Comparison of ENCODE assay signal across 14 cellular contexts in genomic region chr2:96276787-96277499, GRCh38. TPM values are rescaled to one million over a fixed set of nuclear protein-coding genes. Genes with fewer than 3 reads are reported as not detected.
A peak's percentile ranks its signal among the peaks of the same experiment; 100 is the strongest.
DNase-seq lines count a peak whose midpoint lies in the region; ATAC-seq lines count a peak whose summit lies in the region.
"Had no signal": no experiment of that assay in that cellular context is flagged by ENCODE, and none has a peak within 500 bp of the region (broad histone marks: within the 10 kb centered on the region; RNA-seq: fewer than 3 reads in every experiment).

No MANE protein-coding gene starts in this region.

- H3K4me1 Mint-ChIP-seq in activated T-cell treated with anti-CD3 and anti-CD28 coated beads, Interleukin-2, amount 50 U/mL, for 24 hours (ENCODE audit: low read depth) = peaks cover 6% of the 10 kb centered on the region
- H3K4me1 Mint-ChIP-seq in central memory CD8-positive, alpha-beta T cell = no peaks in the 10 kb centered on the region
- no peaks in the 10 kb centered on the region for H3K4me1 Mint-ChIP-seq in stimulated activated effector memory CD8-positive, alpha-beta T cell treated with anti-CD3 and anti-CD28 coated beads, Interleukin-12 subunit alpha, Interleukin-12 subunit beta, amount 100 ng/mL, for 72 hours

- WGBS in trophoblast cell (ENCODE audit: extremely low coverage, insufficient coverage, insufficient read length) = no CpG with 5 or more reads among the region's 21 CpGs

- peaks cover 58 to 66% of the 10 kb centered on the region in 2 experiments for H3K36me3 ChIP-seq in trophoblast cell (ENCODE audit: control insufficient read depth in 1 of 2, insufficient read depth in 2 of 2, low read length in 2 of 2)

- no peaks in the 10 kb centered on the region for H3K27me3 ChIP-seq in trophoblast cell (ENCODE audit: insufficient read depth, low read length)
- H3K27me3 ChIP-seq: BLaER1 treated with 17β-estradiol and CSF1 and Interleukin-3, amounts not matched to agents 10 nM and 100 nM had no signal

- no peak overlapping the region for H2AK5ac ChIP-seq in trophoblast cell (ENCODE audit: low read length)

- ATAC-seq in central memory CD8-positive, alpha-beta T cell (replicated peaks; ENCODE audit: extremely low read depth, poor library complexity, severe bottlenecking) = no peak
- no peak for ATAC-seq in stimulated activated effector memory CD8-positive, alpha-beta T cell treated with anti-CD3 and anti-CD28 coated beads, Interleukin-12 subunit alpha, Interleukin-12 subunit beta, amount 100 ng/mL, for 72 hours
- no peak for ATAC-seq in HG03354 (IDR thresholded peaks at IDR 0.05; ENCODE audit: poor library complexity, severe bottlenecking, unreplicated experiment)
- ATAC-seq: K562 had no signal

- H2BK5ac ChIP-seq in trophoblast cell (ENCODE audit: low read depth, low read length, poor library complexity) = no peak overlapping the region

- H3K36me3 Mint-ChIP-seq in activated T-cell treated with anti-CD3 and anti-CD28 coated beads, Interleukin-2, amount 50 U/mL, for 24 hours (ENCODE audit: low read depth) = peaks cover 93% of the 10 kb centered on the region
- peaks cover 87% of the 10 kb centered on the region for H3K36me3 Mint-ChIP-seq in central memory CD8-positive, alpha-beta T cell (ENCODE audit: insufficient read depth)
- peaks cover 100% of the 10 kb centered on the region for H3K36me3 Mint-ChIP-seq in stimulated activated effector memory CD8-positive, alpha-beta T cell treated with anti-CD3 and anti-CD28 coated beads, Interleukin-12 subunit alpha, Interleukin-12 subunit beta, amount 100 ng/mL, for 72 hours

- H2BK12ac ChIP-seq in trophoblast cell (ENCODE audit: low read length) = no peak overlapping the region

- H3K4me3 ChIP-seq in trophoblast cell (ENCODE audit: low read depth, low read length) = no peak overlapping the region
- H3K4me3 ChIP-seq: BLaER1 treated with 17β-estradiol and CSF1 and Interleukin-3, amounts not matched to agents 10 nM and 100 nM; HAP-1; K562 had no signal

- no peak overlapping the region for H3K4me2 ChIP-seq in trophoblast cell (ENCODE audit: low read length)
- H3K4me2 ChIP-seq: BLaER1 treated with 17β-estradiol and CSF1 and Interleukin-3, amounts not matched to agents 10 nM and 100 nM had no signal

- no peak overlapping the region for H3K27ac ChIP-seq in trophoblast cell (ENCODE audit: low read depth, low read length)
- H3K27ac ChIP-seq: BLaER1 treated with 17β-estradiol and CSF1 and Interleukin-3, amounts not matched to agents 10 nM and 100 nM; HL-60 had no signal

- peak overlapping the region; percentile 8 for H3K27ac Mint-ChIP-seq in activated T-cell treated with anti-CD3 and anti-CD28 coated beads, Interleukin-2, amount 50 U/mL, for 24 hours
- peak overlapping the region; percentile 46 for H3K27ac Mint-ChIP-seq in central memory CD8-positive, alpha-beta T cell (ENCODE audit: low read depth)
- H3K27ac Mint-ChIP-seq in stimulated activated effector memory CD8-positive, alpha-beta T cell treated with anti-CD3 and anti-CD28 coated beads, Interleukin-12 subunit alpha, Interleukin-12 subunit beta, amount 100 ng/mL, for 72 hours = peak overlapping the region; percentile 26
- H3K27ac Mint-ChIP-seq: HFFc6 had no signal

- no peak overlapping the region for H3K18ac ChIP-seq in trophoblast cell (ENCODE audit: low read length)

- H3K79me1 ChIP-seq in trophoblast cell (ENCODE audit: low read length) = no peaks in the 10 kb centered on the region

- no peak overlapping the region for H2AFZ ChIP-seq in trophoblast cell (ENCODE audit: insufficient read depth, low read length, poor library complexity)

- no peak for DNase-seq in activated T-cell treated with anti-CD3 and anti-CD28 coated beads, Interleukin-2, amount 50 U/mL, for 24 hours
- no peak for DNase-seq in activated T-cell treated with anti-CD3 and anti-CD28 coated beads, Interleukin-2, amount 50 U/mL, for 48 hours
- no peak for DNase-seq in central memory CD8-positive, alpha-beta T cell (ENCODE audit: low spot score in 2 of 2)
- DNase-seq in stimulated activated effector memory CD8-positive, alpha-beta T cell treated with anti-CD3 and anti-CD28 coated beads, Interleukin-12 subunit alpha, Interleukin-12 subunit beta, amount 100 ng/mL, for 72 hours (ENCODE audit: low spot score in 2 of 2) = no peak
- DNase-seq in trophoblast cell (no peak), kidney tubule cell (ENCODE audit: low spot score) (no peak)
- DNase-seq: 8988T; CD4-positive, CD25-positive, alpha-beta regulatory T cell; HFFc6 had no signal

- H2BK120ac ChIP-seq in trophoblast cell (ENCODE audit: insufficient read depth, low read length, poor library complexity) = no peak overlapping the region

- H4K91ac ChIP-seq in trophoblast cell (ENCODE audit: low read depth, low read length) = no peak overlapping the region

- H3K9me3 Mint-ChIP-seq in activated T-cell treated with anti-CD3 and anti-CD28 coated beads, Interleukin-2, amount 50 U/mL, for 24 hours = no peaks in the 10 kb centered on the region
- no peaks in the 10 kb centered on the region for H3K9me3 Mint-ChIP-seq in central memory CD8-positive, alpha-beta T cell
- no peaks in the 10 kb centered on the region for H3K9me3 Mint-ChIP-seq in stimulated activated effector memory CD8-positive, alpha-beta T cell treated with anti-CD3 and anti-CD28 coated beads, Interleukin-12 subunit alpha, Interleukin-12 subunit beta, amount 100 ng/mL, for 72 hours
- H3K9me3 Mint-ChIP-seq: CD4-positive, CD25-positive, alpha-beta regulatory T cell; HFFc6 had no signal

- H3K4me1 ChIP-seq in trophoblast cell (ENCODE audit: control insufficient read depth in 1 of 2, insufficient read depth in 2 of 2, low read length in 2 of 2) = no peaks in the 10 kb centered on the region
- H3K4me1 ChIP-seq: BLaER1 treated with 17β-estradiol and CSF1 and Interleukin-3, amounts not matched to agents 10 nM and 100 nM; HAP-1 had no signal

- peaks cover 2% of the 10 kb centered on the region for H3K9me3 ChIP-seq in trophoblast cell (ENCODE audit: insufficient read depth, low read depth, low read length)
- H3K9me3 ChIP-seq: BLaER1 treated with 17β-estradiol and CSF1 and Interleukin-3, amounts not matched to agents 10 nM and 100 nM; HAP-1 had no signal

- H3K27me3 Mint-ChIP-seq in activated T-cell treated with anti-CD3 and anti-CD28 coated beads, Interleukin-2, amount 50 U/mL, for 24 hours = no peaks in the 10 kb centered on the region
- no peaks in the 10 kb centered on the region for H3K27me3 Mint-ChIP-seq in central memory CD8-positive, alpha-beta T cell
- H3K27me3 Mint-ChIP-seq: CD4-positive, CD25-positive, alpha-beta regulatory T cell had no signal

- H3K14ac ChIP-seq in trophoblast cell (ENCODE audit: low read length) = no peak overlapping the region

- H3K23ac ChIP-seq in trophoblast cell (ENCODE audit: low read length) = no peak overlapping the region

- H4K12ac ChIP-seq in trophoblast cell (ENCODE audit: low read depth, low read length) = no peak overlapping the region

- no peak overlapping the region for H3K9ac ChIP-seq in trophoblast cell (ENCODE audit: low read length)

- no peaks in the 10 kb centered on the region for H3K79me2 ChIP-seq in trophoblast cell (ENCODE audit: control insufficient read depth, insufficient read depth, low read length, poor library complexity)

- H3K4ac ChIP-seq in trophoblast cell (ENCODE audit: low read depth, low read length) = no peak overlapping the region

- no peak overlapping the region for H3K4me3 Mint-ChIP-seq in activated T-cell treated with anti-CD3 and anti-CD28 coated beads, Interleukin-2, amount 50 U/mL, for 24 hours
- H3K4me3 Mint-ChIP-seq in central memory CD8-positive, alpha-beta T cell = no peak overlapping the region
- H3K4me3 Mint-ChIP-seq in stimulated activated effector memory CD8-positive, alpha-beta T cell treated with anti-CD3 and anti-CD28 coated beads, Interleukin-12 subunit alpha, Interleukin-12 subunit beta, amount 100 ng/mL, for 72 hours = no peak overlapping the region
- H3K4me3 Mint-ChIP-seq: HFFc6 had no signal

- no peak overlapping the region for H4K8ac ChIP-seq in trophoblast cell (ENCODE audit: low read depth, low read length)

RNA-seq across cellular contexts. Expression of gene CIAO1, which starts 10.9 kb away (rescaled TPM):
- 43.1 and 43.2 TPM in 2 replicates for polyA plus RNA-seq in trophoblast cell (2013)

RNA-seq across cellular contexts. Expression of gene TMEM127, which starts 11.1 kb away (rescaled TPM):
- polyA plus RNA-seq in trophoblast cell (2013) = 36.6 and 38.2 TPM in 2 replicates

RNA-seq across cellular contexts. Expression of gene SNRNP200, which starts 28.4 kb away (rescaled TPM):
- polyA plus RNA-seq in trophoblast cell (2013) = 75.8 and 76.3 TPM in 2 replicates

RNA-seq across cellular contexts. Expression of gene ITPRIPL1, which starts 48.2 kb away (rescaled TPM):
- 1.4 and 1.5 TPM in 2 replicates for polyA plus RNA-seq in trophoblast cell (2013)

RNA-seq across cellular contexts. Expression of gene NCAPH, which starts 58.6 kb away (rescaled TPM):
- 22.8 and 23.0 TPM in 2 replicates for polyA plus RNA-seq in trophoblast cell (2013)
